Comparison of ENCODE assay signal across 16 cellular contexts in the genomic region with DNA sequence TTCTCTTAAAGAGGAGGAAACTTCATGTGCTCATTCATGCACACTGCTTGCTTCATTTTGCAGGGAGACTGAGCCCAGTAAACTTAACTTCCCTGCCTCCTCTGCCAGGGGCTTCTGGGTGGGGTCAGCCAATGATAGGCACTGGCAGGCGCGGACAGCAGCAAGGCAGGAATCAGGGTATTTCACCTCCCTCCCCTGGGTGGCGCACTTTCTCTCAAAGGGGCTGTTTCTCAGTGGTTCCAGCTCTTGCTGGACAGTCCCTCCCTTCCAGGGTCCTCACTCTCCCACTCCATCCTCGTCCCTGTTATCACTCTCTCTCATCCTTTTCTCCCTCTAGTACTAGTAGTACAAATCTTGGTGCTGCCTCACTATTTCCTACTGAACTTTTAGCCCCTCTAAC.
DNase-seq lines count a peak whose midpoint lies in the region; ATAC-seq and TF ChIP-seq lines count a peak whose summit lies in the region.
"Had no signal": no experiment of that assay in that cellular context is flagged by ENCODE, and none has a peak within 500 bp of the region (broad histone marks: within the 10 kb centered on the region; RNA-seq: fewer than 3 reads in every experiment).

No MANE protein-coding gene starts in this region.

- TF ChIP-seq RAD21 in HCT116 (IDR thresholded peaks at IDR 0.05; ENCODE audit: low read depth), result no peak

- intact Hi-C loops in HCT116 (cut with micrococcal nuclease), result no loop called here

- DNase-seq in HCT116 (ENCODE audit: low read depth, low spot score), result no peak
- DNase-seq in iPS DF 19.7 (ENCODE audit: low read depth, low spot score), result peak; percentile 28
- DNase-seq in MV-4-11 (lab: John Stamatoyannopoulos, UW), result no peak
- DNase-seq in stimulated activated CD4-positive, alpha-beta T cell treated with anti-CD3 and anti-CD28 coated beads, Interleukin-1b, Interleukin-23, amount 100 ng/mL, for 48 hours, result no peak
- no peak for DNase-seq in SKM-1 (lab: John Stamatoyannopoulos, UW; ENCODE audit: unreplicated experiment)
- DNase-seq: activated CD4-positive, alpha-beta T cell treated with anti-CD3 and anti-CD28 coated beads, Interleukin-2, amount 10 ng/mL, durations not matched to agents 7 days and 5 days; activated naive CD4-positive, alpha-beta T cell treated with anti-CD3 and anti-CD28 coated beads, Interleukin-2, amount 10 ng/mL, durations not matched to agents 7 days and 5 days; AML-193; GOT3; NCI-H1048; nephron progenitor cell; SHP77 treated with DMSO at 0.1 percent for 48 hours had no signal

- H3K27ac ChIP-seq in DOHH2 (ENCODE audit: low read depth, low read length) (no peak overlapping the region), HCT116 (ENCODE audit: low read depth, low read length) (no peak overlapping the region), SU-DHL-6 (ENCODE audit: low read depth, low read length) (no peak overlapping the region)

- H3K36me3 ChIP-seq in DOHH2 (ENCODE audit: control insufficient read depth, low read length) (no peaks in the 10 kb centered on the region), HCT116 (ENCODE audit: control insufficient read depth in 1 of 2, insufficient read depth in 2 of 2, low read length in 2 of 2) (no peaks in the 10 kb centered on the region), SU-DHL-6 (ENCODE audit: low read length) (no peaks in the 10 kb centered on the region)

- BruUV-seq in HCT116 (replicated peaks; lab: Mats Ljungman, UMichigan), result no TSS peak

- TF ChIP-seq POLR2A in HCT116 (IDR thresholded peaks at IDR 0.05; ENCODE audit: borderline replicate concordance, extremely low read depth, insufficient read depth, insufficient read length), result no peak

- POLR2A ChIA-PET in HCT116 (lab: Charles Lee), result no interaction called here

- H3F3A ChIP-seq in DOHH2 (ENCODE audit: control insufficient read depth, insufficient read depth) (no peaks in the 10 kb centered on the region), SU-DHL-6 (ENCODE audit: insufficient read depth) (no peaks in the 10 kb centered on the region)

- CTCF ChIA-PET in HCT116 (lab: Charles Lee), result no interaction called here

- H4K20me1 ChIP-seq in DOHH2 (ENCODE audit: control insufficient read depth, insufficient read depth, low read depth, low read length) (no peaks in the 10 kb centered on the region), HCT116 (ENCODE audit: insufficient read depth) (no peaks in the 10 kb centered on the region), SU-DHL-6 (ENCODE audit: low read depth, low read length) (no peaks in the 10 kb centered on the region)

- H3K79me2 ChIP-seq in DOHH2 (ENCODE audit: control insufficient read depth, low read length) (no peaks in the 10 kb centered on the region), HCT116 (ENCODE audit: insufficient read depth, low read length) (no peaks in the 10 kb centered on the region), SU-DHL-6 (ENCODE audit: insufficient read depth, low read length) (no peaks in the 10 kb centered on the region)

- H3K4me3 ChIP-seq in DOHH2 (ENCODE audit: low read length) (no peak overlapping the region), HCT116 (replicated peaks in 1 of 2; ENCODE audit: low read depth in 1 of 2, low read length in 2 of 2) (no peak overlapping the region), SU-DHL-6 (ENCODE audit: insufficient read depth, low read length, poor library complexity, severe bottlenecking) (no peak overlapping the region)
- H3K4me3 ChIP-seq: lung had no signal

- no peak for ATAC-seq in HCT116
- ATAC-seq in HG03097 (IDR thresholded peaks at IDR 0.05; ENCODE audit: low FRiP score, unreplicated experiment), result no peak

- TF ChIP-seq CTCF in DOHH2 (IDR thresholded peaks at IDR 0.05; ENCODE audit: low read depth, low read length, poor library complexity, severe bottlenecking) (peak; percentile 52), HCT116 (IDR thresholded peaks at IDR 0.05 in 2 of 3, conservative IDR thresholded peaks at IDR 0.05 in 1 of 3; ENCODE audit: borderline replicate concordance in 1 of 3, insufficient read depth in 1 of 3, low read depth in 2 of 3, low read length in 2 of 3) (peak in 2 of 3 experiments; percentile 10 to 34; a peak in 2 of 6 replicates), SU-DHL-6 (IDR thresholded peaks at IDR 0.05; ENCODE audit: insufficient read depth, low read length, poor library complexity, severe bottlenecking) (peak; percentile 22)

- H3K4me2 ChIP-seq in DOHH2 (ENCODE audit: low read length) (no peak overlapping the region), HCT116 (ENCODE audit: low read length) (no peak overlapping the region), SU-DHL-6 (ENCODE audit: low read depth, low read length, poor library complexity, severe bottlenecking) (no peak overlapping the region)

- H3K9ac ChIP-seq in HCT116 (ENCODE audit: low read length) (no peak overlapping the region), SU-DHL-6 (ENCODE audit: low read length) (no peak overlapping the region)

- no peaks in the 10 kb centered on the region for H3K9me3 ChIP-seq in DOHH2 (ENCODE audit: control insufficient read depth, insufficient read depth, low read length)
- H3K9me3 ChIP-seq in HCT116 (ENCODE audit: control insufficient read depth in 1 of 2, insufficient read depth in 1 of 2, low read depth in 1 of 2, low read length in 2 of 2), result 0 out of 4 replicates have a peak, but pooled peaks cover 0 to 3% of the 10 kb centered on the region in 2 experiments
- H3K9me3 ChIP-seq in SU-DHL-6 (ENCODE audit: insufficient read depth, low read length), result no peaks in the 10 kb centered on the region

- H3K4me1 ChIP-seq in DOHH2 (ENCODE audit: control insufficient read depth, low read length) (no peaks in the 10 kb centered on the region), HCT116 (ENCODE audit: control insufficient read depth in 1 of 2, insufficient read depth in 2 of 2, low read length in 2 of 2) (no peaks in the 10 kb centered on the region)

- RAD21 ChIA-PET in HCT116 (lab: Charles Lee; ENCODE audit: low non-redundant PET in 1 of 2, low total read pairs in 2 of 2, uncharacterized antibody in 2 of 2, unreplicated experiment in 2 of 2), result no interaction called here

- H3K27me3 ChIP-seq in DOHH2 (ENCODE audit: control insufficient read depth, low read length) (no peaks in the 10 kb centered on the region), HCT116 (ENCODE audit: insufficient read depth, low read length) (0 out of 2 replicates have a peak, but pooled peaks cover 6% of the 10 kb centered on the region), SU-DHL-6 (ENCODE audit: low read length) (no peaks in the 10 kb centered on the region)

- H3K9me2 ChIP-seq in DOHH2 (replicated peaks; ENCODE audit: control insufficient read depth, low read length) (no peaks in the 10 kb centered on the region), HCT116 (ENCODE audit: insufficient read depth) (no peaks in the 10 kb centered on the region), SU-DHL-6 (replicated peaks; ENCODE audit: insufficient read depth, low read length) (no peaks in the 10 kb centered on the region)

- H2AFZ ChIP-seq in HCT116 (ENCODE audit: low read depth, low read length, poor library complexity, severe bottlenecking) (no peak overlapping the region), SU-DHL-6 (ENCODE audit: low read depth, low read length, severe bottlenecking) (no peak overlapping the region)

TF ChIP-seq in HCT116, 20 proteins besides CTCF, POLR2A, EP300 and RAD21 (continues in another document):
- no peak for TF ChIP-seq POLR2AphosphoS5 (IDR thresholded peaks at IDR 0.05; ENCODE audit: low read depth, low read length)
- no peak for TF ChIP-seq FOSL1 (IDR thresholded peaks at IDR 0.05; ENCODE audit: low read depth)
- TF ChIP-seq JUND (IDR thresholded peaks at IDR 0.05), result no peak
- no peak for TF ChIP-seq YY1 (IDR thresholded peaks at IDR 0.05; ENCODE audit: extremely low read depth, insufficient replicate concordance, low read depth, low read length)
- TF ChIP-seq, protein P1, sequence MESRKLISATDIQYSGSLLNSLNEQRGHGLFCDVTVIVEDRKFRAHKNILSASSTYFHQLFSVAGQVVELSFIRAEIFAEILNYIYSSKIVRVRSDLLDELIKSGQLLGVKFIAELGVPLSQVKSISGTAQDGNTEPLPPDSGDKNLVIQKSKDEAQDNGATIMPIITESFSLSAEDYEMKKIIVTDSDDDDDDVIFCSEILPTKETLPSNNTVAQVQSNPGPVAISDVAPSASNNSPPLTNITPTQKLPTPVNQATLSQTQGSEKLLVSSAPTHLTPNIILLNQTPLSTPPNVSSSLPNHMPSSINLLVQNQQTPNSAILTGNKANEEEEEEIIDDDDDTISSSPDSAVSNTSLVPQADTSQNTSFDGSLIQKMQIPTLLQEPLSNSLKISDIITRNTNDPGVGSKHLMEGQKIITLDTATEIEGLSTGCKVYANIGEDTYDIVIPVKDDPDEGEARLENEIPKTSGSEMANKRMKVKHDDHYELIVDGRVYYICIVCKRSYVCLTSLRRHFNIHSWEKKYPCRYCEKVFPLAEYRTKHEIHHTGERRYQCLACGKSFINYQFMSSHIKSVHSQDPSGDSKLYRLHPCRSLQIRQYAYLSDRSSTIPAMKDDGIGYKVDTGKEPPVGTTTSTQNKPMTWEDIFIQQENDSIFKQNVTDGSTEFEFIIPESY (IDR thresholded peaks at IDR 0.05; ENCODE audit: extremely low read depth, insufficient replicate concordance, low read length), result no peak
- no peak for TF ChIP-seq ZFX (IDR thresholded peaks at IDR 0.05)
- TF ChIP-seq TCF7L2 (IDR thresholded peaks at IDR 0.05; ENCODE audit: borderline replicate concordance, extremely low read depth, insufficient read depth, insufficient read length), result no peak
- TF ChIP-seq SP1 (IDR thresholded peaks at IDR 0.05; ENCODE audit: low read depth), result no peak
- TF ChIP-seq ELF1 (IDR thresholded peaks at IDR 0.05; ENCODE audit: borderline replicate concordance, low read depth), result no peak
- no peak for TF ChIP-seq EGR1 (IDR thresholded peaks at IDR 0.05; ENCODE audit: low read depth)
- TF ChIP-seq ZNF274 (IDR thresholded peaks at IDR 0.05; ENCODE audit: low read depth, low read length), result no peak
- TF ChIP-seq EZH2phosphoT487 (IDR thresholded peaks at IDR 0.05; ENCODE audit: borderline replicate concordance), result no peak
- TF ChIP-seq CEBPB (IDR thresholded peaks at IDR 0.05; ENCODE audit: low read depth), result no peak
- no peak for TF ChIP-seq ATF3 (IDR thresholded peaks at IDR 0.05)
